12 cellular contexts compared by ENCODE assay signal in the genomic region with DNA sequence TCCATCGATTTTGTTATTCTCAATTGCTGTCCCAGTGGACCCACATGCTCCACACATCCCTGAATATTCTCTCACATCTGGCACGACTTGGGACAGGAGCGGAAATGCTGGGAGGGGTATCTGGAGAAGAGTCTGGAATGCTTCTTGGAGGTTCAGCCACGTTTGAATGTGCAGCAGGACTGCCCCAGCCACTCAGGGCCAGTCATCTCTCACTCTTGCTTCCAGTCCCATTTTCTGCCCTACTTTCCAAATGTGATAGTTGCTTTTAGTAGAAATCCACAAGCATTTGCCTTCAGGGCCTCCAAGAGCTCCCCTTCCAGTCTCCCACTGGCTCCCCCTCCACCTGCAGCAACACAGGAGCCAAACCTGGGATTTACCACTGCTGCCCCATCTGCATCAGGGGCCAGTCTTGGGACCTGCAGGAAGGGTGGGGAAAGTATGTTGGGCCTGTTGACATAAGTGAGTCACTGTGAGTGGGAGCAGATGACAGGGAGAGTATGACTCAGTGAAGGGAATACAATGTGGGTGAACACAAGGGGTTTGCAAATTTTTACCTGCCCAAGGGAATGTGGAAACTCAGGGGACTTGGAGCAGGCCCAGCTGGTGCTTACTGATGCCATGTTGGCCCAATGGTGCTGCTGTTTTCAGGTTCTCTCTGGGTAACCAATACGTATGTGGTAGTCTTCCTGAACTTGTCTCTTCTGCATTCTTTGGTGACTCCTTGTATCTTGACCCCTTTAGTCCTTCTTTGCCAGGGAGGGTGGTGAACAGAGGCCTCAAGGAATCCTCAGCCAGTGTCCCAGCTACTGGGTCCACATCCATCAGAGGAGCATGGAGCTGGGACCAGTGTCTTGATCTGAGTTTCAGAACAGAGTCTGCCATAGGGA.
DNase-seq lines count a peak whose midpoint lies in the region; ATAC-seq, FAIRE-seq and TF ChIP-seq lines count a peak whose summit lies in the region.
"Had no signal": no experiment of that assay in that cellular context is flagged by ENCODE, and none has a peak within 500 bp of the region (broad histone marks: within the 10 kb centered on the region; RNA-seq: fewer than 3 reads in every experiment).

No MANE protein-coding gene starts in this region.

- ATAC-seq in HCT116 (peak; percentile 99), HepG2 (peak; percentile 86), natural killer cell (no peak), GM18858 (IDR thresholded peaks at IDR 0.05; ENCODE audit: unreplicated experiment) (no peak), GM18511 (IDR thresholded peaks at IDR 0.05; ENCODE audit: unreplicated experiment) (no peak)
- peak; percentile 96 for ATAC-seq in activated T-helper 17 cell treated with anti-CD3 and anti-CD28 coated beads, Interleukin-2, amount 50 U/mL, for 72 hours (replicated peaks)

- CTCF ChIA-PET in Caco-2 (lab: Charles Lee), result interaction anchor here (0.6 kb wide), 1 partner anchor 17 kb away, joined by 4 read pairs; no protein-coding TSS in a partner anchor
- CTCF ChIA-PET in HCT116 (lab: Charles Lee), result no interaction called here
- CTCF ChIA-PET in HepG2 (lab: Yijun Ruan, JAX; ENCODE audit: low intra/inter-chr PET ratio, low total read pairs), result no interaction called here

- peak overlapping the region; percentile 75 for H3K4me2 ChIP-seq in HCT116 (ENCODE audit: low read length)
- H3K4me2 ChIP-seq in HepG2 (ENCODE audit: low read depth, low read length), result no peak overlapping the region

- in situ Hi-C loops in HepG2 (cut with HindIII; ENCODE audit: extremely low pct_ligation_motif_present, low pct_unique_long_range_greater_than_20kb), result no loop called here

- H3K9me3 ChIP-seq in Caco-2 (no peaks in the 10 kb centered on the region), HCT116 (ENCODE audit: control insufficient read depth in 1 of 2, insufficient read depth in 1 of 2, low read depth in 1 of 2, low read length in 2 of 2) (no peaks in the 10 kb centered on the region), HepG2 (ENCODE audit: low read length) (no peaks in the 10 kb centered on the region)
- H3K9me3 ChIP-seq: neutrophil had no signal

- no peaks in the 10 kb centered on the region for H3K36me3 Mint-ChIP-seq in Caco-2 (ENCODE audit: insufficient read depth, unreplicated experiment)
- no peaks in the 10 kb centered on the region for H3K36me3 Mint-ChIP-seq in activated T-helper 17 cell treated with anti-CD3 and anti-CD28 coated beads, Interleukin-2, amount 50 U/mL, for 72 hours (ENCODE audit: low read depth)
- H3K36me3 Mint-ChIP-seq in natural killer cell, result no peaks in the 10 kb centered on the region
- H3K36me3 Mint-ChIP-seq in mesothelial cell of epicardium, result no peaks in the 10 kb centered on the region

- no peaks in the 10 kb centered on the region for H3K9me2 ChIP-seq in HCT116 (ENCODE audit: insufficient read depth)

- POLR2A ChIA-PET in Caco-2 (lab: Charles Lee) (no interaction called here), HCT116 (lab: Charles Lee) (no interaction called here), HepG2 (lab: Yijun Ruan, JAX) (no interaction called here)

- H3K27me3 Mint-ChIP-seq in Caco-2 (ENCODE audit: insufficient read depth, unreplicated experiment), result peaks cover 4% of the 10 kb centered on the region
- peaks cover 43% of the 10 kb centered on the region for H3K27me3 Mint-ChIP-seq in activated T-helper 17 cell treated with anti-CD3 and anti-CD28 coated beads, Interleukin-2, amount 50 U/mL, for 72 hours
- peaks cover 32 to 58% of the 10 kb centered on the region in 2 donors for H3K27me3 Mint-ChIP-seq in natural killer cell (ENCODE audit: low read depth in 2 of 2)
- H3K27me3 Mint-ChIP-seq in mesothelial cell of epicardium (ENCODE audit: low read depth), result peaks cover 65% of the 10 kb centered on the region

- TF ChIP-seq EP300 in HepG2 (IDR thresholded peaks at IDR 0.05; ENCODE audit: low read depth in 2 of 2, low read length in 2 of 2) (no peak), HepG2 (CRISPR knock-in tag; IDR thresholded peaks at IDR 0.05; ENCODE audit: borderline replicate concordance) (peak; percentile 56)

- no peak overlapping the region for H3K4me3 Mint-ChIP-seq in Caco-2 (ENCODE audit: unreplicated experiment)
- H3K4me3 Mint-ChIP-seq in activated T-helper 17 cell treated with anti-CD3 and anti-CD28 coated beads, Interleukin-2, amount 50 U/mL, for 72 hours, result no peak overlapping the region
- H3K4me3 Mint-ChIP-seq in natural killer cell, result no peak overlapping the region
- H3K4me3 Mint-ChIP-seq in mesothelial cell of epicardium, result no peak overlapping the region

- TF ChIP-seq POLR2A in HCT116 (IDR thresholded peaks at IDR 0.05; ENCODE audit: borderline replicate concordance, extremely low read depth, insufficient read depth, insufficient read length) (no peak), HepG2 (IDR thresholded peaks at IDR 0.05; ENCODE audit: insufficient read depth in 1 of 2, low read depth in 2 of 2, low read length in 2 of 2) (no peak)

- H3K4me1 ChIP-seq in Caco-2, result peaks cover 14% of the 10 kb centered on the region
- H3K4me1 ChIP-seq in HCT116 (ENCODE audit: control insufficient read depth in 1 of 2, insufficient read depth in 2 of 2, low read length in 2 of 2), result peaks cover 24 to 43% of the 10 kb centered on the region in 2 experiments
- no peaks in the 10 kb centered on the region for H3K4me1 ChIP-seq in HepG2 (ENCODE audit: insufficient read depth, low read length)

- WGBS in HepG2 (ENCODE audit: low lambda C conversion rate), result 2% methylated on average over 5 of the region's 5 CpGs

- DNase-seq in Caco-2, result peak; percentile 48 to 64
- peak; percentile 91 for DNase-seq in HCT116 (ENCODE audit: low read depth, low spot score)
- DNase-seq in HepG2 (ENCODE audit: low spot score), result peak; percentile 77
- no peak for DNase-seq in natural killer cell
- DNase-seq in mesothelial cell of epicardium (ENCODE audit: low spot score in 2 of 2, unreplicated experiment in 2 of 2), result no peak
- DNase-seq: activated effector memory CD4-positive, alpha-beta T cell treated with anti-CD3 and anti-CD28 coated beads, Interleukin-2, amount 50 U/mL, for 16 hours; effector CD4-positive, alpha-beta T cell; NCI-H510A treated with DMSO at 0.1 percent for 48 hours had no signal

- H3K27ac ChIP-seq in HCT116 (ENCODE audit: low read depth, low read length) (peak overlapping the region; percentile 3; the same call in 1 of the 2 replicates), HepG2 (ENCODE audit: extremely low read length, insufficient read depth, low read length) (no peak overlapping the region)
- H3K27ac ChIP-seq: neutrophil had no signal

- H3K36me3 ChIP-seq in Caco-2 (ENCODE audit: control insufficient read depth, insufficient read depth, low read length), result no peaks in the 10 kb centered on the region
- no peaks in the 10 kb centered on the region for H3K36me3 ChIP-seq in HCT116 (ENCODE audit: control insufficient read depth in 1 of 2, insufficient read depth in 2 of 2, low read length in 2 of 2)
- H3K36me3 ChIP-seq in HepG2 (replicated peaks in 1 of 2; ENCODE audit: control insufficient read depth in 1 of 2, insufficient read depth in 2 of 2, low read length in 2 of 2), result no peaks in the 10 kb centered on the region
- H3K36me3 ChIP-seq: neutrophil had no signal

- no peaks in the 10 kb centered on the region for H3K79me2 ChIP-seq in HCT116 (ENCODE audit: insufficient read depth, low read length)
- H3K79me2 ChIP-seq in HepG2 (ENCODE audit: insufficient read depth, low read length), result no peaks in the 10 kb centered on the region

- BruUV-seq in Caco-2 (replicated peaks; lab: Mats Ljungman, UMichigan) (no TSS peak), HCT116 (replicated peaks; lab: Mats Ljungman, UMichigan) (no TSS peak), HepG2 (replicated peaks; lab: Mats Ljungman, UMichigan) (no TSS peak)

- RAD21 ChIA-PET in HCT116 (lab: Charles Lee; ENCODE audit: low non-redundant PET in 1 of 2, low total read pairs in 2 of 2, uncharacterized antibody in 2 of 2, unreplicated experiment in 2 of 2), result no interaction called here

- H3K9ac ChIP-seq in HCT116 (ENCODE audit: low read length) (0 out of 2 replicates have a peak overlapping the region, but pooled peaks have one; percentile 9), HepG2 (ENCODE audit: insufficient read depth, low read depth, low read length) (no peak overlapping the region)

- no peaks in the 10 kb centered on the region for H3K27me3 ChIP-seq in Caco-2 (replicated peaks; ENCODE audit: control insufficient read depth, insufficient read depth, low read length)
- H3K27me3 ChIP-seq in HCT116 (ENCODE audit: insufficient read depth, low read length), result peaks cover 13% of the 10 kb centered on the region; the same call in 1 of the 2 replicates
- peaks cover 7 to 45% of the 10 kb centered on the region in 2 experiments; a peak in 4 of 5 replicates for H3K27me3 ChIP-seq in HepG2 (ENCODE audit: control insufficient read depth in 1 of 2, insufficient read depth in 2 of 2, low read length in 2 of 2)

- H3K9me3 Mint-ChIP-seq in Caco-2 (ENCODE audit: unreplicated experiment), result no peaks in the 10 kb centered on the region
- H3K9me3 Mint-ChIP-seq in activated T-helper 17 cell treated with anti-CD3 and anti-CD28 coated beads, Interleukin-2, amount 50 U/mL, for 72 hours, result no peaks in the 10 kb centered on the region
- H3K9me3 Mint-ChIP-seq in natural killer cell, result no peaks in the 10 kb centered on the region
- no peaks in the 10 kb centered on the region for H3K9me3 Mint-ChIP-seq in mesothelial cell of epicardium

- no peak for FAIRE-seq in HepG2 (lab: Jason Lieb, UNC)

- H4K20me1 ChIP-seq in HCT116 (ENCODE audit: insufficient read depth) (no peaks in the 10 kb centered on the region), HepG2 (ENCODE audit: insufficient read depth, low read length) (peaks cover 7% of the 10 kb centered on the region; the same call in 1 of the 2 replicates)

- TF ChIP-seq CTCF in Caco-2 (IDR thresholded peaks at IDR 0.05; ENCODE audit: insufficient read depth in 1 of 2, low read depth in 1 of 2, low read length in 1 of 2, severe bottlenecking in 1 of 2, unreplicated experiment in 1 of 2) (no peak), HCT116 (IDR thresholded peaks at IDR 0.05 in 2 of 3, conservative IDR thresholded peaks at IDR 0.05 in 1 of 3; ENCODE audit: borderline replicate concordance in 1 of 3, insufficient read depth in 1 of 3, low read depth in 2 of 3, low read length in 2 of 3) (no peak), HepG2 (CRISPR knock-in tag; IDR thresholded peaks at IDR 0.05) (no peak), natural killer cell (IDR thresholded peaks at IDR 0.05) (no peak), mesothelial cell of epicardium (IDR thresholded peaks at IDR 0.05; ENCODE audit: unreplicated experiment) (no peak)

- no peak overlapping the region for H3K27ac Mint-ChIP-seq in Caco-2 (ENCODE audit: unreplicated experiment)
- H3K27ac Mint-ChIP-seq in activated T-helper 17 cell treated with anti-CD3 and anti-CD28 coated beads, Interleukin-2, amount 50 U/mL, for 72 hours, result peak overlapping the region; percentile 56
- H3K27ac Mint-ChIP-seq in natural killer cell, result no peak overlapping the region
- H3K27ac Mint-ChIP-seq in mesothelial cell of epicardium, result no peak overlapping the region

- H3K4me3 ChIP-seq in Caco-2 (ENCODE audit: low read depth, low read length) (no peak overlapping the region), HCT116 (replicated peaks in 1 of 2; ENCODE audit: low read depth in 1 of 2, low read length in 2 of 2) (peak overlapping the region; percentile 14 to 41), HepG2 (replicated peaks in 1 of 3; ENCODE audit: insufficient read depth in 1 of 3, low read depth in 2 of 3, low read length in 3 of 3) (no peak overlapping the region)

- intact Hi-C loops in Caco-2 (cut with micrococcal nuclease; ENCODE audit: unreplicated experiment), result no loop called here
- intact Hi-C loops in HCT116 (cut with micrococcal nuclease), result no loop called here
- intact Hi-C loops in HepG2 (cut with micrococcal nuclease; ENCODE audit: unreplicated experiment), result no loop called here
- intact Hi-C loops in natural killer cell (cut with micrococcal nuclease), result no loop called here

- H2AFZ ChIP-seq in HCT116 (ENCODE audit: low read depth, low read length, poor library complexity, severe bottlenecking) (no peak overlapping the region), HepG2 (ENCODE audit: low read length) (no peak overlapping the region)

- TF ChIP-seq RAD21 in HCT116 (IDR thresholded peaks at IDR 0.05; ENCODE audit: low read depth), result peak; percentile 30; the same call in 1 of the 2 replicates
- TF ChIP-seq RAD21 in HepG2 (CRISPR knock-in tag; IDR thresholded peaks at IDR 0.05), result no peak

- peaks cover 16% of the 10 kb centered on the region for H3K4me1 Mint-ChIP-seq in Caco-2 (ENCODE audit: low read depth, unreplicated experiment)
- peaks cover 15% of the 10 kb centered on the region for H3K4me1 Mint-ChIP-seq in activated T-helper 17 cell treated with anti-CD3 and anti-CD28 coated beads, Interleukin-2, amount 50 U/mL, for 72 hours
- H3K4me1 Mint-ChIP-seq in natural killer cell, result no peaks in the 10 kb centered on the region
- no peaks in the 10 kb centered on the region for H3K4me1 Mint-ChIP-seq in mesothelial cell of epicardium

Comparison
In these comparisons a context has a peak if more than half of its experiments do, and no peak if none do; other contexts are left out.
1. DNase-seq: peak in Caco-2 (2 of 2), HCT116 (single experiment) and HepG2 (single experiment); none in natural killer cell (single experiment) and mesothelial cell of epicardium (0 of 2).
2. H3K4me3 ChIP-seq: peak in HCT116 (2 of 2); none in Caco-2 (single experiment) and HepG2 (0 of 3).
3. ATAC-seq: peak in HCT116 (single experiment), activated T-helper 17 cell treated with anti-CD3 and anti-CD28 coated beads, Interleukin-2, amount 50 U/mL, for 72 hours (single experiment) and HepG2 (single experiment); none in natural killer cell (0 of 3), GM18858 (single experiment) and GM18511 (single experiment).